Comparison of ENCODE assay signal across 8 cellular contexts in genomic region chr1:43930168-43930948, GRCh38. TPM values are rescaled to one million over a fixed set of nuclear protein-coding genes. Genes with fewer than 3 reads are reported as not detected.
DNase-seq lines count a peak whose midpoint lies in the region; ATAC-seq lines count a peak whose summit lies in the region.

No MANE protein-coding gene starts in this region.

- H3K4me2 ChIP-seq in GM23248 (ENCODE audit: unreplicated experiment) (no peak overlapping the region), mesendoderm (ENCODE audit: low read length) (no peak overlapping the region)

- H3K9me2 ChIP-seq in GM23248 (ENCODE audit: insufficient read depth) = no peaks in the 10 kb centered on the region

- 97 to 98% methylated on average over 10 of the region's 10 CpGs for WGBS in GM23248 (ENCODE audit: low coverage in 1 of 2, low lambda C conversion rate in 2 of 2, missing lambda C conversion rate in 2 of 2), 2 experiments
- WGBS in mesendoderm (ENCODE audit: extremely low coverage, insufficient coverage, low lambda C conversion rate) = no CpG with 5 or more reads among the region's 10 CpGs

- H3K27me3 ChIP-seq in GM23248 (replicated peaks; ENCODE audit: insufficient read depth) = no peaks in the 10 kb centered on the region
- H3K27me3 ChIP-seq in mesendoderm (ENCODE audit: insufficient read depth, low read length, poor library complexity) = no peaks in the 10 kb centered on the region

- H4K20me1 ChIP-seq in GM23248 (ENCODE audit: insufficient read depth) = no peaks in the 10 kb centered on the region

- H3K4me3 ChIP-seq in GM23248 (no peak overlapping the region), mesendoderm (ENCODE audit: low read length) (no peak overlapping the region)

- H2BK5ac ChIP-seq in mesendoderm (ENCODE audit: low read length) = no peak overlapping the region

- peaks cover 6% of the 10 kb centered on the region; the same call in 1 of the 2 replicates for H3F3A ChIP-seq in GM23248 (ENCODE audit: insufficient read depth)

- CTCF ChIA-PET in activated CD8-positive, alpha-beta T cell treated with anti-CD3 and anti-CD28 coated beads, Interleukin-2, amount 10 ng/mL, durations not matched to agents 7 days and 5 days (lab: Charles Lee) = interaction anchor here (1.0 to 11.3 kb wide), 10 partner anchors 9 to 222 kb away, joined by 3 to 506 read pairs (median 4); no protein-coding TSS in a partner anchor

- H3K36me3 Mint-ChIP-seq in activated CD8-positive, alpha-beta T cell treated with anti-CD3 and anti-CD28 coated beads, Interleukin-2, amount 10 ng/mL, durations not matched to agents 7 days and 5 days (ENCODE audit: low read depth) = peaks cover 2% of the 10 kb centered on the region

- peak overlapping the region; percentile 71 for H3K56ac ChIP-seq in mesendoderm (ENCODE audit: low read length)

- H2BK15ac ChIP-seq in mesendoderm (replicated peaks; ENCODE audit: low read depth) = no peak overlapping the region

- H2AK5ac ChIP-seq in mesendoderm (ENCODE audit: low read length) = peak overlapping the region; percentile 81

- ATAC-seq in activated CD8-positive, alpha-beta T cell treated with anti-CD3 and anti-CD28 coated beads, Interleukin-2, amount 10 ng/mL, durations not matched to agents 7 days and 5 days = no peak
- no peak for ATAC-seq in HG02840 (IDR thresholded peaks at IDR 0.05; ENCODE audit: low FRiP score, unreplicated experiment)

- H3K79me1 ChIP-seq in mesendoderm (ENCODE audit: low read length) = no peaks in the 10 kb centered on the region

- peaks cover 15% of the 10 kb centered on the region for H3K4me1 Mint-ChIP-seq in activated CD8-positive, alpha-beta T cell treated with anti-CD3 and anti-CD28 coated beads, Interleukin-2, amount 10 ng/mL, durations not matched to agents 7 days and 5 days (ENCODE audit: low read depth)

- H3K79me2 ChIP-seq in GM23248 (ENCODE audit: insufficient read depth) (no peaks in the 10 kb centered on the region), mesendoderm (ENCODE audit: control insufficient read depth, insufficient read depth, low read length) (no peaks in the 10 kb centered on the region)

- H3K9ac ChIP-seq in GM23248 (no peak overlapping the region), mesendoderm (ENCODE audit: low read length) (no peak overlapping the region)

- H3K36me3 ChIP-seq in GM23248 (ENCODE audit: low read depth) (no peaks in the 10 kb centered on the region), mesendoderm (ENCODE audit: control insufficient read depth, insufficient read depth, low read length) (no peaks in the 10 kb centered on the region)

- H2BK120ac ChIP-seq in mesendoderm (ENCODE audit: low read depth, low read length) = no peak overlapping the region

- H4K5ac ChIP-seq in mesendoderm (ENCODE audit: low read length) = no peak overlapping the region

- POLR2A ChIA-PET in activated CD8-positive, alpha-beta T cell treated with anti-CD3 and anti-CD28 coated beads, Interleukin-2, amount 10 ng/mL, durations not matched to agents 7 days and 5 days (lab: Charles Lee) = no interaction called here

- no peak overlapping the region for H3K27ac ChIP-seq in GM23248
- H3K27ac ChIP-seq in mesendoderm (ENCODE audit: low read depth, low read length) = no peak overlapping the region

- H3K4me1 ChIP-seq in GM23248 (ENCODE audit: insufficient read depth) = peaks cover 23% of the 10 kb centered on the region
- peaks cover 11% of the 10 kb centered on the region for H3K4me1 ChIP-seq in mesendoderm (ENCODE audit: control insufficient read depth, low read depth, low read length)

- in situ Hi-C loops in GM23248 (cut with MboI) = loop anchor here (5.0 to 25.0 kb wide), 3 partner anchors 168 to 693 kb away; partner anchors contain the start of gene PTPRF

- peak overlapping the region; percentile 46 for H3K4ac ChIP-seq in mesendoderm (ENCODE audit: low read depth, low read length)

- H3K4me3 Mint-ChIP-seq in activated CD8-positive, alpha-beta T cell treated with anti-CD3 and anti-CD28 coated beads, Interleukin-2, amount 10 ng/mL, durations not matched to agents 7 days and 5 days = no peak overlapping the region

- peaks cover 14% of the 10 kb centered on the region for H3K27me3 Mint-ChIP-seq in activated CD8-positive, alpha-beta T cell treated with anti-CD3 and anti-CD28 coated beads, Interleukin-2, amount 10 ng/mL, durations not matched to agents 7 days and 5 days (ENCODE audit: low read depth)

- peak; percentile 59 for DNase-seq in DMS 273 (lab: John Stamatoyannopoulos, UW; ENCODE audit: unreplicated experiment)
- DNase-seq in DMS 273 treated with DMSO at 0.1 percent for 48 hours (lab: John Stamatoyannopoulos, UW) = no peak
- peak; percentile 13 for DNase-seq in GM23248
- peak; percentile 34 for DNase-seq in activated CD8-positive, alpha-beta T cell treated with anti-CD3 and anti-CD28 coated beads, Interleukin-2, amount 10 ng/mL, durations not matched to agents 7 days and 5 days
- peak; percentile 72 for DNase-seq in mesendoderm
- no peak for DNase-seq in SIG-M5 (lab: John Stamatoyannopoulos, UW)
- DNase-seq in ureter (ENCODE audit: low spot score) = no peak

- no peaks in the 10 kb centered on the region for H3K9me3 Mint-ChIP-seq in activated CD8-positive, alpha-beta T cell treated with anti-CD3 and anti-CD28 coated beads, Interleukin-2, amount 10 ng/mL, durations not matched to agents 7 days and 5 days (ENCODE audit: insufficient read depth)

- H3K23ac ChIP-seq in mesendoderm (ENCODE audit: low read length) = no peak overlapping the region

- H3K9me3 ChIP-seq in GM23248 (ENCODE audit: low read depth) = no peaks in the 10 kb centered on the region

- no peak overlapping the region for H3K27ac Mint-ChIP-seq in activated CD8-positive, alpha-beta T cell treated with anti-CD3 and anti-CD28 coated beads, Interleukin-2, amount 10 ng/mL, durations not matched to agents 7 days and 5 days

- H3K18ac ChIP-seq in mesendoderm (ENCODE audit: low read length) = no peak overlapping the region

- H2AFZ ChIP-seq in GM23248 = no peak overlapping the region

- H4K8ac ChIP-seq in mesendoderm (ENCODE audit: low read depth, low read length) = no peak overlapping the region

RNA-seq across cellular contexts. Expression of gene ARTN, which starts 3.2 kb away (rescaled TPM):
- total RNA-seq in GM23248 (2014; rRNA removed; shearing (Covaris generic)) = 0.11 TPM in 1 of 2 replicates, not detected in the other
- not detected in 2 replicates for polyA plus RNA-seq in GM23248 (2016; fragmentation: Nextera tagmentation; extraction: Ambion mirVana)
- under 1 TPM; 0.23 to 0.68 TPM for total RNA-seq in activated CD8-positive, alpha-beta T cell treated with anti-CD3 and anti-CD28 coated beads, Interleukin-2, amount 10 ng/mL, durations not matched to agents 7 days and 5 days
- 4.3 TPM for polyA plus RNA-seq in mesendoderm (2013, experiment 1 of 2)
- 4.4 TPM for polyA plus RNA-seq in mesendoderm (2013, experiment 2 of 2)
- total RNA-seq in ureter = 5.7 TPM

RNA-seq across cellular contexts. Expression of gene IPO13, which starts 16.4 kb away (rescaled TPM):
- total RNA-seq in GM23248 (2014; rRNA removed; shearing (Covaris generic)) = 29.4 and 35.8 TPM in 2 replicates
- polyA plus RNA-seq in GM23248 (2016; fragmentation: Nextera tagmentation; extraction: Ambion mirVana) = 17.1 and 21.0 TPM in 2 replicates
- total RNA-seq in activated CD8-positive, alpha-beta T cell treated with anti-CD3 and anti-CD28 coated beads, Interleukin-2, amount 10 ng/mL, durations not matched to agents 7 days and 5 days = 10 to 100 TPM; 23.7 to 24.5 TPM
- 10.8 TPM for polyA plus RNA-seq in mesendoderm (2013, experiment 1 of 2)
- 9.7 TPM for polyA plus RNA-seq in mesendoderm (2013, experiment 2 of 2)
- total RNA-seq in ureter = 22.1 TPM

RNA-seq across cellular contexts. Expression of gene DPH2, which starts 39.5 kb away (rescaled TPM):
- total RNA-seq in GM23248 (2014; rRNA removed; shearing (Covaris generic)) = 42.9 and 51.1 TPM in 2 replicates
- polyA plus RNA-seq in GM23248 (2016; fragmentation: Nextera tagmentation; extraction: Ambion mirVana) = 16.7 and 21.0 TPM in 2 replicates
- 10 to 100 TPM; 32.4 to 32.9 TPM for total RNA-seq in activated CD8-positive, alpha-beta T cell treated with anti-CD3 and anti-CD28 coated beads, Interleukin-2, amount 10 ng/mL, durations not matched to agents 7 days and 5 days
- 39.9 TPM for polyA plus RNA-seq in mesendoderm (2013, experiment 1 of 2)
- 39.4 TPM for polyA plus RNA-seq in mesendoderm (2013, experiment 2 of 2)
- 32.2 TPM for total RNA-seq in ureter

RNA-seq across cellular contexts. Expression of gene ATP6V0B, which starts 44.4 kb away (rescaled TPM):
- total RNA-seq in GM23248 (2014; rRNA removed; shearing (Covaris generic)) = 122 and 140 TPM in 2 replicates
- polyA plus RNA-seq in GM23248 (2016; fragmentation: Nextera tagmentation; extraction: Ambion mirVana) = 174 and 177 TPM in 2 replicates
- total RNA-seq in activated CD8-positive, alpha-beta T cell treated with anti-CD3 and anti-CD28 coated beads, Interleukin-2, amount 10 ng/mL, durations not matched to agents 7 days and 5 days = 100 to 1,000 TPM; 116 to 117 TPM
- 56.2 TPM for polyA plus RNA-seq in mesendoderm (2013, experiment 1 of 2)
- polyA plus RNA-seq in mesendoderm (2013, experiment 2 of 2) = 55.4 TPM
- total RNA-seq in ureter = 98.3 TPM

RNA-seq across cellular contexts. Expression of gene B4GALT2, which starts 48.7 kb away (rescaled TPM):
- total RNA-seq in GM23248 (2014; rRNA removed; shearing (Covaris generic)) = 123 and 221 TPM in 2 replicates
- polyA plus RNA-seq in GM23248 (2016; fragmentation: Nextera tagmentation; extraction: Ambion mirVana) = 27.3 and 28.9 TPM in 2 replicates
- total RNA-seq in activated CD8-positive, alpha-beta T cell treated with anti-CD3 and anti-CD28 coated beads, Interleukin-2, amount 10 ng/mL, durations not matched to agents 7 days and 5 days = 10 to 100 TPM; 20.1 to 20.2 TPM
- polyA plus RNA-seq in mesendoderm (2013, experiment 1 of 2) = 50.4 TPM
- polyA plus RNA-seq in mesendoderm (2013, experiment 2 of 2) = 49.5 TPM
- 39.7 TPM for total RNA-seq in ureter

Comparison
In these comparisons a context has a peak if more than half of its experiments do, and no peak if none do; other contexts are left out.
1. DNase-seq: peak in DMS 273 (single experiment), GM23248 (single experiment), activated CD8-positive, alpha-beta T cell treated with anti-CD3 and anti-CD28 coated beads, Interleukin-2, amount 10 ng/mL, durations not matched to agents 7 days and 5 days (single experiment) and mesendoderm (single experiment); none in DMS 273 treated with DMSO at 0.1 percent for 48 hours (single experiment), SIG-M5 (single experiment) and ureter (single experiment).